In the genomic region with DNA sequence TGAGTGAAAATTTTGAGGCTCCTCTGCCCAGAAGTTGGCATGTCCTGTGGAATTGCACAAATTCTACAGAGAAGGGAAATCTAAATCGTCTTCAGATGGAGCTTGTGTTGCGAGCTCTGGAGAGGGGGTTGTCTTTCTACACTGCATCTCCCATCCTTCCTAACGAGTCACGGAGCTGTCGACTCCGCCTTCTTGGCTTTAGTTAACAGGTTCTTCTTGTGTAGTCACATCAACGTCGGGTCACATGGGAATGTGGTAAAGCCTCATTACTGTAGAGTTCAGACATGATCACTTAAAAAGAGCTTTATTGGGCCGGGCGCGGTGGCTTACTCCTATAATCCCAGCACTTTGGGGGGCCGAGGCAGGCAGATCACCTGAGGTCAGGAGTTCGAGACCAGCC, we compare ENCODE assay signal across 2 cellular contexts.
TF ChIP-seq lines count a peak whose summit lies in the region.

No MANE protein-coding gene starts in this region.

TF ChIP-seq in liver, 16 proteins besides CTCF, POLR2A, EP300 and RAD21:
- TF ChIP-seq HNF4G (IDR thresholded peaks at IDR 0.05): no peak
- no peak for TF ChIP-seq TAF1 (conservative IDR thresholded peaks at IDR 0.05)
- no peak for TF ChIP-seq EGR1 (IDR thresholded peaks at IDR 0.05; ENCODE audit: low read depth in 2 of 2)
- TF ChIP-seq HNF4A (conservative IDR thresholded peaks at IDR 0.05): no peak
- TF ChIP-seq GABPA (IDR thresholded peaks at IDR 0.05 in 1 of 2, conservative IDR thresholded peaks at IDR 0.05 in 1 of 2): no peak
- TF ChIP-seq NR2F2 (IDR thresholded peaks at IDR 0.05): no peak

TF ChIP-seq in HepG2, 621 proteins besides CTCF, POLR2A, EP300 and RAD21:
- no peak for TF ChIP-seq GABPA (IDR thresholded peaks at IDR 0.05; ENCODE audit: low read depth, low read length)
- no peak for TF ChIP-seq GABPA (CRISPR knock-in tag; IDR thresholded peaks at IDR 0.05; ENCODE audit: low read depth)
- TF ChIP-seq ARHGAP35 (CRISPR knock-in tag; IDR thresholded peaks at IDR 0.05; ENCODE audit: borderline replicate concordance): no peak
- TF ChIP-seq, protein P1, sequence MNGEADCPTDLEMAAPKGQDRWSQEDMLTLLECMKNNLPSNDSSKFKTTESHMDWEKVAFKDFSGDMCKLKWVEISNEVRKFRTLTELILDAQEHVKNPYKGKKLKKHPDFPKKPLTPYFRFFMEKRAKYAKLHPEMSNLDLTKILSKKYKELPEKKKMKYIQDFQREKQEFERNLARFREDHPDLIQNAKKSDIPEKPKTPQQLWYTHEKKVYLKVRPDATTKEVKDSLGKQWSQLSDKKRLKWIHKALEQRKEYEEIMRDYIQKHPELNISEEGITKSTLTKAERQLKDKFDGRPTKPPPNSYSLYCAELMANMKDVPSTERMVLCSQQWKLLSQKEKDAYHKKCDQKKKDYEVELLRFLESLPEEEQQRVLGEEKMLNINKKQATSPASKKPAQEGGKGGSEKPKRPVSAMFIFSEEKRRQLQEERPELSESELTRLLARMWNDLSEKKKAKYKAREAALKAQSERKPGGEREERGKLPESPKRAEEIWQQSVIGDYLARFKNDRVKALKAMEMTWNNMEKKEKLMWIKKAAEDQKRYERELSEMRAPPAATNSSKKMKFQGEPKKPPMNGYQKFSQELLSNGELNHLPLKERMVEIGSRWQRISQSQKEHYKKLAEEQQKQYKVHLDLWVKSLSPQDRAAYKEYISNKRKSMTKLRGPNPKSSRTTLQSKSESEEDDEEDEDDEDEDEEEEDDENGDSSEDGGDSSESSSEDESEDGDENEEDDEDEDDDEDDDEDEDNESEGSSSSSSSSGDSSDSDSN (CRISPR knock-in tag; IDR thresholded peaks at IDR 0.05): no peak
- no peak for TF ChIP-seq WIZ (CRISPR knock-in tag; IDR thresholded peaks at IDR 0.05)
- TF ChIP-seq, protein P2, sequence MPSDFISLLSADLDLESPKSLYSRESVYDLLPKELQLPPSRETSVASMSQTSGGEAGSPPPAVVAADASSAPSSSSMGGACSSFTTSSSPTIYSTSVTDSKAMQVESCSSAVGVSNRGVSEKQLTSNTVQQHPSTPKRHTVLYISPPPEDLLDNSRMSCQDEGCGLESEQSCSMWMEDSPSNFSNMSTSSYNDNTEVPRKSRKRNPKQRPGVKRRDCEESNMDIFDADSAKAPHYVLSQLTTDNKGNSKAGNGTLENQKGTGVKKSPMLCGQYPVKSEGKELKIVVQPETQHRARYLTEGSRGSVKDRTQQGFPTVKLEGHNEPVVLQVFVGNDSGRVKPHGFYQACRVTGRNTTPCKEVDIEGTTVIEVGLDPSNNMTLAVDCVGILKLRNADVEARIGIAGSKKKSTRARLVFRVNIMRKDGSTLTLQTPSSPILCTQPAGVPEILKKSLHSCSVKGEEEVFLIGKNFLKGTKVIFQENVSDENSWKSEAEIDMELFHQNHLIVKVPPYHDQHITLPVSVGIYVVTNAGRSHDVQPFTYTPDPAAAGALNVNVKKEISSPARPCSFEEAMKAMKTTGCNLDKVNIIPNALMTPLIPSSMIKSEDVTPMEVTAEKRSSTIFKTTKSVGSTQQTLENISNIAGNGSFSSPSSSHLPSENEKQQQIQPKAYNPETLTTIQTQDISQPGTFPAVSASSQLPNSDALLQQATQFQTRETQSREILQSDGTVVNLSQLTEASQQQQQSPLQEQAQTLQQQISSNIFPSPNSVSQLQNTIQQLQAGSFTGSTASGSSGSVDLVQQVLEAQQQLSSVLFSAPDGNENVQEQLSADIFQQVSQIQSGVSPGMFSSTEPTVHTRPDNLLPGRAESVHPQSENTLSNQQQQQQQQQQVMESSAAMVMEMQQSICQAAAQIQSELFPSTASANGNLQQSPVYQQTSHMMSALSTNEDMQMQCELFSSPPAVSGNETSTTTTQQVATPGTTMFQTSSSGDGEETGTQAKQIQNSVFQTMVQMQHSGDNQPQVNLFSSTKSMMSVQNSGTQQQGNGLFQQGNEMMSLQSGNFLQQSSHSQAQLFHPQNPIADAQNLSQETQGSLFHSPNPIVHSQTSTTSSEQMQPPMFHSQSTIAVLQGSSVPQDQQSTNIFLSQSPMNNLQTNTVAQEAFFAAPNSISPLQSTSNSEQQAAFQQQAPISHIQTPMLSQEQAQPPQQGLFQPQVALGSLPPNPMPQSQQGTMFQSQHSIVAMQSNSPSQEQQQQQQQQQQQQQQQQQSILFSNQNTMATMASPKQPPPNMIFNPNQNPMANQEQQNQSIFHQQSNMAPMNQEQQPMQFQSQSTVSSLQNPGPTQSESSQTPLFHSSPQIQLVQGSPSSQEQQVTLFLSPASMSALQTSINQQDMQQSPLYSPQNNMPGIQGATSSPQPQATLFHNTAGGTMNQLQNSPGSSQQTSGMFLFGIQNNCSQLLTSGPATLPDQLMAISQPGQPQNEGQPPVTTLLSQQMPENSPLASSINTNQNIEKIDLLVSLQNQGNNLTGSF (CRISPR knock-in tag; IDR thresholded peaks at IDR 0.05): no peak
- TF ChIP-seq CEBPB (IDR thresholded peaks at IDR 0.05; ENCODE audit: borderline replicate concordance, low read depth, low read length): no peak
- TF ChIP-seq, protein P3, sequence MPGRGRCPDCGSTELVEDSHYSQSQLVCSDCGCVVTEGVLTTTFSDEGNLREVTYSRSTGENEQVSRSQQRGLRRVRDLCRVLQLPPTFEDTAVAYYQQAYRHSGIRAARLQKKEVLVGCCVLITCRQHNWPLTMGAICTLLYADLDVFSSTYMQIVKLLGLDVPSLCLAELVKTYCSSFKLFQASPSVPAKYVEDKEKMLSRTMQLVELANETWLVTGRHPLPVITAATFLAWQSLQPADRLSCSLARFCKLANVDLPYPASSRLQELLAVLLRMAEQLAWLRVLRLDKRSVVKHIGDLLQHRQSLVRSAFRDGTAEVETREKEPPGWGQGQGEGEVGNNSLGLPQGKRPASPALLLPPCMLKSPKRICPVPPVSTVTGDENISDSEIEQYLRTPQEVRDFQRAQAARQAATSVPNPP (CRISPR knock-in tag; IDR thresholded peaks at IDR 0.05): no peak
- no peak for TF ChIP-seq ZNF12 (CRISPR knock-in tag; IDR thresholded peaks at IDR 0.05)
- no peak for TF ChIP-seq RXRB (CRISPR knock-in tag; IDR thresholded peaks at IDR 0.05; ENCODE audit: borderline replicate concordance)
- TF ChIP-seq CBX1 (IDR thresholded peaks at IDR 0.05; ENCODE audit: low read depth): no peak
- TF ChIP-seq, protein P4, sequence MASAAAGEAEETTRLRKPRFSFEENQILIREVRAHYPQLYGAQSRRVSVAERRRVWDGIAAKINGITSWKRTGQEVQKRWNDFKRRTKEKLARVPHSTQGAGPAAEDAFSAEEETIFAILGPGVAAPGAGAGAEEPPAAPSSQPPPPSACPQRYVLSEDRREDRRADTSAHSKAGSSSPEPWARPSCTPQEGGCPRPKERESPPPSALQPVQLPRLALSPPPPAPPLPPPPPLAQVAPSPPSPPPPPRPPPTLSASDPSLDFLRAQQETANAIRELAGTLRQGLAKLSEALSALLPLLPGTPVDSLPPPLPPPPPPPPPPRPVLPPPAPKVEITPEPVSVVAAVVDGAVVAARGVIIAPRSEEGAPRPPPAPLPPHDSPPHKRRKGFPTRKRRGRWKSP (CRISPR knock-in tag; IDR thresholded peaks at IDR 0.05): no peak
- TF ChIP-seq TAF15 (IDR thresholded peaks at IDR 0.05; ENCODE audit: low read depth, low read length, poor library complexity, severe bottlenecking): no peak
- TF ChIP-seq RBM22 (optimal IDR thresholded peaks at IDR 0.05; ENCODE audit: low read length): no peak
- no peak for TF ChIP-seq ZNF530 (CRISPR knock-in tag; IDR thresholded peaks at IDR 0.05; ENCODE audit: low read depth)
- TF ChIP-seq GFI1 (CRISPR knock-in tag; IDR thresholded peaks at IDR 0.05; ENCODE audit: borderline replicate concordance): no peak
- no peak for TF ChIP-seq GABPB1 (CRISPR knock-in tag; IDR thresholded peaks at IDR 0.05)
